ENCODE assay signal across 9 cellular contexts in genomic region chr1:26853156-26853555, GRCh38. TPM values are rescaled to one million over a fixed set of nuclear protein-coding genes. Genes with fewer than 3 reads are reported as not detected.
DNase-seq lines count a peak whose midpoint lies in the region; ATAC-seq and TF ChIP-seq lines count a peak whose summit lies in the region.
"Had no signal": no experiment of that assay in that cellular context is flagged by ENCODE, and none has a peak within 500 bp of the region (broad histone marks: within the 10 kb centered on the region; RNA-seq: fewer than 3 reads in every experiment).

No MANE protein-coding gene starts in this region.

- peak overlapping the region; percentile 59; the same call in 1 of the 2 replicates for H2AK5ac ChIP-seq in IMR-90 (ENCODE audit: low read depth, low read length)

- in situ Hi-C loops in IMR-90 (cut with MboI; ENCODE audit: low sequenced_read_pairs) = no loop called here

- H3K4me3 ChIP-seq in IMR-90 (ENCODE audit: insufficient read depth, low read depth, low read length) (no peak overlapping the region), fibroblast of villous mesenchyme (ENCODE audit: low read depth, low read length) (no peak overlapping the region), tibial artery (no peak overlapping the region)

- no peak overlapping the region for H3K9ac ChIP-seq in IMR-90 (ENCODE audit: low read depth, low read length)

- no peak overlapping the region for H4K8ac ChIP-seq in IMR-90 (ENCODE audit: low read depth in 2 of 2, low read length in 2 of 2)

- ATAC-seq in IMR-90 (ENCODE audit: low read depth) = peak; percentile 87
- no peak for ATAC-seq in GM19351 (IDR thresholded peaks at IDR 0.05; ENCODE audit: unreplicated experiment)

- no peak overlapping the region for H3K27ac ChIP-seq in IMR-90 (ENCODE audit: insufficient read depth, low read length)
- no peak overlapping the region for H3K27ac ChIP-seq in tibial artery

- H2AK9ac ChIP-seq in IMR-90 (replicated peaks; ENCODE audit: low read depth, low read length, poor library complexity) = peak overlapping the region; percentile 2

- H3K4me3 Mint-ChIP-seq in osteocyte (ENCODE audit: unreplicated experiment) = no peak overlapping the region
- H3K4me3 Mint-ChIP-seq: activated naive CD8-positive, alpha-beta T cell had no signal

- H2BK5ac ChIP-seq in IMR-90 (ENCODE audit: low read depth, low read length, poor library complexity, severe bottlenecking) = no peak overlapping the region

- peaks cover 5% of the 10 kb centered on the region; the same call in 1 of the 2 replicates for H3K9me1 ChIP-seq in IMR-90 (ENCODE audit: insufficient read depth, low read length)

- DNase-seq in DMS114 treated with DMSO at 0.1 percent for 48 hours (lab: John Stamatoyannopoulos, UW; ENCODE audit: unreplicated experiment) (peak; percentile 43), IMR-90 (peak; percentile 80), RPMI7951 (ENCODE audit: low read depth) (peak; percentile 78), fibroblast of villous mesenchyme (ENCODE audit: low read depth) (peak; percentile 79), osteocyte (ENCODE audit: extremely low spot score, unreplicated experiment) (peak; percentile 94), tibial artery (peak; percentile 91 to 93)
- peak; percentile 57 to 75 for DNase-seq in activated T-helper 1 cell treated with anti-CD3 and anti-CD28 coated beads, Interleukin-2, amount 50 U/mL, for 16 hours (ENCODE audit: low read depth in 1 of 2, low spot score in 1 of 2)

- H3K4me2 ChIP-seq in IMR-90 (ENCODE audit: low read depth, low read length) = no peak overlapping the region

- H3K4me1 ChIP-seq in IMR-90 (ENCODE audit: control insufficient read depth, insufficient read depth, low read length) = peaks cover 10% of the 10 kb centered on the region
- H3K4me1 ChIP-seq in tibial artery = peaks cover 0 to 12% (median 9%) of the 10 kb centered on the region in 4 donors

- H3K9me3 Mint-ChIP-seq in osteocyte (ENCODE audit: unreplicated experiment) = no peaks in the 10 kb centered on the region

- no TSS peak for BruUV-seq in IMR-90 (replicated peaks; lab: Mats Ljungman, UMichigan)

- H3K18ac ChIP-seq in IMR-90 (ENCODE audit: low read depth, low read length) = no peak overlapping the region

- H4K91ac ChIP-seq in IMR-90 (ENCODE audit: insufficient read depth, low read depth, low read length) = no peak overlapping the region

- H3K27me3 ChIP-seq in IMR-90 (ENCODE audit: control insufficient read depth, insufficient read depth, low read length) (no peaks in the 10 kb centered on the region), tibial artery (no peaks in the 10 kb centered on the region)

- no peak overlapping the region for H3K23ac ChIP-seq in IMR-90 (ENCODE audit: low read depth, low read length)

- CTCF ChIA-PET in IMR-90 (lab: Yijun Ruan, JAX) = no interaction called here

- no peak overlapping the region for H4K5ac ChIP-seq in IMR-90 (ENCODE audit: low read depth, low read length)

- H3K36me3 ChIP-seq in IMR-90 (ENCODE audit: control insufficient read depth, insufficient read depth, low read length) (peaks cover 58% of the 10 kb centered on the region), tibial artery (peaks cover 61 to 100% (median 81%) of the 10 kb centered on the region in 3 donors)

- H2BK20ac ChIP-seq in IMR-90 (ENCODE audit: low read depth, low read length) = no peak overlapping the region

- no peak overlapping the region for H3K4ac ChIP-seq in IMR-90 (ENCODE audit: low read depth, low read length)

- no peak overlapping the region for H3K14ac ChIP-seq in IMR-90 (replicated peaks; ENCODE audit: low read depth, low read length)

- H2AFZ ChIP-seq in IMR-90 (replicated peaks; ENCODE audit: low read length, poor library complexity) = peak overlapping the region; percentile 8

- peaks cover 40% of the 10 kb centered on the region for H3K36me3 Mint-ChIP-seq in osteocyte (ENCODE audit: unreplicated experiment)

- no peak overlapping the region for H2BK15ac ChIP-seq in IMR-90 (ENCODE audit: low read depth, low read length)

- H3K9me3 ChIP-seq in IMR-90 (ENCODE audit: control insufficient read depth, insufficient read depth, low read length) (no peaks in the 10 kb centered on the region), tibial artery (no peaks in the 10 kb centered on the region)

- intact Hi-C loops in IMR-90 (cut with micrococcal nuclease) = loop anchor here (1.0 kb wide), 1 partner anchor 25 kb away; no protein-coding TSS in a partner anchor
- intact Hi-C loops in tibial artery (cut with DNase I; ENCODE audit: low total_unique reads) = loop anchor here (2.0 kb wide), 1 partner anchor 26 kb away; no protein-coding TSS in a partner anchor

- H3K56ac ChIP-seq in IMR-90 (ENCODE audit: extremely low read depth, insufficient read depth, low read length) = no peak overlapping the region

- 0 out of 2 replicates have a peak, but pooled peaks have one; percentile 40 for TF ChIP-seq POLR2A in IMR-90 (IDR thresholded peaks at IDR 0.05; ENCODE audit: low read depth, low read length)

- no peaks in the 10 kb centered on the region for H3K27me3 Mint-ChIP-seq in osteocyte (ENCODE audit: unreplicated experiment)
- H3K27me3 Mint-ChIP-seq: activated naive CD8-positive, alpha-beta T cell had no signal

- peak; percentile 88 for TF ChIP-seq CTCF in IMR-90 (conservative IDR thresholded peaks at IDR 0.05; ENCODE audit: low read depth, low read length)
- peak; percentile 91 for TF ChIP-seq CTCF in fibroblast of villous mesenchyme (IDR thresholded peaks at IDR 0.05; ENCODE audit: insufficient read depth, low read depth, low read length)
- peak; percentile 83 for TF ChIP-seq CTCF in osteocyte (IDR thresholded peaks at IDR 0.05)
- peak; percentile 81 to 91 for TF ChIP-seq CTCF in tibial artery (IDR thresholded peaks at IDR 0.05)

- peak overlapping the region; percentile 28 for H3K27ac Mint-ChIP-seq in osteocyte (ENCODE audit: unreplicated experiment)
- H3K27ac Mint-ChIP-seq: activated naive CD8-positive, alpha-beta T cell had no signal

- peaks cover 8% of the 10 kb centered on the region; the same call in 1 of the 2 replicates for H4K20me1 ChIP-seq in IMR-90 (ENCODE audit: insufficient read depth, low read length)

- dilution Hi-C loops in IMR-90 (cut with HindIII; ENCODE audit: low sequenced_read_pairs, unreplicated experiment) = no loop called here

- peaks cover 0 to 9% of the 10 kb centered on the region in 2 experiments; a peak in 1 of 4 replicates for H3K79me1 ChIP-seq in IMR-90 (ENCODE audit: low read depth in 1 of 2, low read length in 2 of 2)

- WGBS in IMR-90 (ENCODE audit: extremely low coverage in 2 of 2, insufficient read length in 1 of 2), 2 experiments = no CpG with 5 or more reads among the region's 3 CpGs

- H2BK120ac ChIP-seq in IMR-90 (ENCODE audit: low read depth, low read length) = no peak overlapping the region

- TF ChIP-seq RAD21 in IMR-90 (IDR thresholded peaks at IDR 0.05; ENCODE audit: low read length) = peak; percentile 86

- POLR2A ChIA-PET in IMR-90 (lab: Charles Lee; ENCODE audit: unreplicated experiment) = interaction anchor here (0.5 kb wide), 1 partner anchor 63 kb away, joined by 5 read pairs; no protein-coding TSS in a partner anchor

- H3K4me1 Mint-ChIP-seq in osteocyte (ENCODE audit: unreplicated experiment) = peaks cover 12% of the 10 kb centered on the region

TF ChIP-seq in IMR-90, 13 proteins besides CTCF, POLR2A, EP300 and RAD21:
- no peak for TF ChIP-seq RFX5 (IDR thresholded peaks at IDR 0.05; ENCODE audit: low read depth, low read length)
- peak; percentile 37; the same call in 1 of the 2 replicates for TF ChIP-seq MAFK (IDR thresholded peaks at IDR 0.05; ENCODE audit: low read depth, low read length)
- TF ChIP-seq SMC3 (IDR thresholded peaks at IDR 0.05; ENCODE audit: low read depth, low read length) = peak; percentile 91
- peak; percentile 66 for TF ChIP-seq RCOR1 (IDR thresholded peaks at IDR 0.05; ENCODE audit: insufficient replicate concordance, low read length)
- TF ChIP-seq CEBPB (IDR thresholded peaks at IDR 0.05; ENCODE audit: low read depth, low read length) = 0 out of 2 replicates have a peak, but pooled peaks have one; percentile 4
- no peak for TF ChIP-seq NFE2L2 (IDR thresholded peaks at IDR 0.05; ENCODE audit: low read depth, low read length)
- TF ChIP-seq MAZ (IDR thresholded peaks at IDR 0.05; ENCODE audit: borderline replicate concordance, low read depth, low read length) = peak; percentile 61; the same call in 1 of the 2 replicates
- no peak for TF ChIP-seq BHLHE40 (IDR thresholded peaks at IDR 0.05; ENCODE audit: low read depth, low read length)

RNA-seq across cellular contexts. Expression of gene SFN, which starts 9.8 kb away (rescaled TPM):
- total RNA-seq in IMR-90 (2012; rRNA removed) (0.18 TPM in 1 of 2 replicates, not detected in the other), fibroblast of villous mesenchyme (0.32 and 0.43 TPM in 2 replicates), osteocyte (not detected in 2 replicates)
- 0.17 and 0.34 TPM in 2 replicates for polyA plus RNA-seq in IMR-90 (2012; rRNA removed)
- 0.13 TPM in 1 of 2 replicates, not detected in the other for polyA plus RNA-seq in IMR-90 (2012; cell fraction: cytosol; rRNA removed)
- 0.58 and 0.98 TPM in 2 replicates for polyA plus RNA-seq in IMR-90 (2012; cell fraction: nucleus; rRNA removed; ENCODE audit: low replicate concordance)
- total RNA-seq in RPMI7951 (2014; rRNA removed; shearing (Covaris generic)) = not detected in 2 replicates

RNA-seq across cellular contexts. Expression of gene ZDHHC18, which starts 26.7 kb away (rescaled TPM):
- 9.4 and 12.5 TPM in 2 replicates for total RNA-seq in IMR-90 (2012; rRNA removed)
- polyA plus RNA-seq in IMR-90 (2012; rRNA removed) = 37.0 and 38.4 TPM in 2 replicates
- 16.2 and 37.8 TPM in 2 replicates for polyA plus RNA-seq in IMR-90 (2012; cell fraction: cytosol; rRNA removed)
- 40.6 and 50.7 TPM in 2 replicates for polyA plus RNA-seq in IMR-90 (2012; cell fraction: nucleus; rRNA removed; ENCODE audit: low replicate concordance)
- total RNA-seq in RPMI7951 (2014; rRNA removed; shearing (Covaris generic)) = 11.1 and 20.8 TPM in 2 replicates
- 10.3 and 16.4 TPM in 2 replicates for total RNA-seq in fibroblast of villous mesenchyme
- 19.8 and 24.2 TPM in 2 replicates for total RNA-seq in osteocyte

RNA-seq across cellular contexts. Expression of gene GPN2, which starts 36.9 kb away (rescaled TPM):
- total RNA-seq in IMR-90 (2012; rRNA removed) = 10.6 and 15.4 TPM in 2 replicates
- 22.2 and 37.2 TPM in 2 replicates for polyA plus RNA-seq in IMR-90 (2012; rRNA removed)
- 8.3 and 12.0 TPM in 2 replicates for polyA plus RNA-seq in IMR-90 (2012; cell fraction: cytosol; rRNA removed)
- polyA plus RNA-seq in IMR-90 (2012; cell fraction: nucleus; rRNA removed; ENCODE audit: low replicate concordance) = 17.0 and 20.3 TPM in 2 replicates
- 9.4 and 20.4 TPM in 2 replicates for total RNA-seq in RPMI7951 (2014; rRNA removed; shearing (Covaris generic))
- 9.5 and 11.9 TPM in 2 replicates for total RNA-seq in fibroblast of villous mesenchyme
- 26.4 and 26.6 TPM in 2 replicates for total RNA-seq in osteocyte

RNA-seq across cellular contexts. Expression of gene GPATCH3, which starts 47.1 kb away (rescaled TPM):
- total RNA-seq in IMR-90 (2012; rRNA removed) (5.2 and 6.1 TPM in 2 replicates), fibroblast of villous mesenchyme (7.3 and 8.7 TPM in 2 replicates), osteocyte (19.9 and 20.4 TPM in 2 replicates)
- 7.6 and 8.0 TPM in 2 replicates for polyA plus RNA-seq in IMR-90 (2012; rRNA removed)
- polyA plus RNA-seq in IMR-90 (2012; cell fraction: cytosol; rRNA removed) = 7.9 and 9.8 TPM in 2 replicates
- 10.7 and 12.4 TPM in 2 replicates for polyA plus RNA-seq in IMR-90 (2012; cell fraction: nucleus; rRNA removed; ENCODE audit: low replicate concordance)
- total RNA-seq in RPMI7951 (2014; rRNA removed; shearing (Covaris generic)) = 4.7 and 5.7 TPM in 2 replicates

Comparison
In these comparisons a context has a peak if more than half of its experiments do, and no peak if none do; other contexts are left out.
1. DNase-seq: peak in every context shown above with its lines; median percentile 94 in osteocyte; 92 in tibial artery; 80 in IMR-90; 79 in fibroblast of villous mesenchyme; 78 in RPMI7951; 66 in activated T-helper 1 cell treated with anti-CD3 and anti-CD28 coated beads, Interleukin-2, amount 50 U/mL, for 16 hours; 43 in DMS114 treated with DMSO at 0.1 percent for 48 hours.